ENCODE assay signal across 12 cellular contexts in the genomic region with DNA sequence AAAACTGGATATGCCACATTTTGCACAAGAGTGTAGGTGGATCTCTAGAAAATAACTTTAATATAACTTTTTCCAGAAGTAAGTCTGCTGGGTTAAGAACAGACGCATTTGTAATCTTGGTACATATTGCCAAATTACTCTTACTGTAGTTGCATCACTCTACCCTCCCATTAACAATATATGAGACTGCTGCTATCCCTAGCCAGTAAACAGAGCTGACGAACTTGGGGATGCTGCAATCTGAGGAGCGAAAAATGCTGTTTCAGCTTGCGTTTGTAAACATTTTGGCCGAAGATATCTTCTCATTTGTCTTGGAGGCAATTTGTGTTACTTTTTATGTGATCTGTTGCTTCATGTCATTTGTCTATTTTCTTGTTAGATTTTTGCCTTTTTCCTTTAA.
"Had no signal": no experiment of that assay in that cellular context is flagged by ENCODE, and none has a peak within 500 bp of the region (broad histone marks: within the 10 kb centered on the region; RNA-seq: fewer than 3 reads in every experiment).

No MANE protein-coding gene starts in this region.

- H3K4me3 Mint-ChIP-seq: naive B cell, nephron had no signal

- H3K36me3 Mint-ChIP-seq: naive B cell had no signal

- H3K27me3 Mint-ChIP-seq: naive B cell had no signal

- H3K4me1 Mint-ChIP-seq: naive B cell had no signal

- H3K27ac Mint-ChIP-seq: naive B cell, nephron had no signal

- ATAC-seq: left colon, left ventricle myocardium superior had no signal

- H3K9me3 Mint-ChIP-seq: nephron had no signal

- DNase-seq: effector memory CD4-positive, alpha-beta T cell; kidney; left colon; left ventricle myocardium superior; mesendoderm; naive B cell; posterior cingulate gyrus; sigmoid colon; stimulated activated CD4-positive, alpha-beta T cell treated with anti-CD3 and anti-CD28 coated beads, Interleukin-12 subunit alpha, Interleukin-12 subunit beta, amount 100 ng/mL, for 4 hours; stimulated activated naive CD4-positive, alpha-beta T cell treated with Interleukin-2 at 50 U/mL for 16 hours; trophoblast cell had no signal
